In genomic region chr19:47514869-47515588, GRCh38 we compare ENCODE assay signal across 1 cellular context.
TF ChIP-seq lines count a peak whose summit lies in the region.

TSS of gene NAPA (minus strand) at chr19:47515063. CDS start at chr19:47514940, 123 bp downstream.

TF ChIP-seq in WTC11, 78 proteins besides CTCF, POLR2A, EP300 and RAD21 (continued from another document):
- TF ChIP-seq E2F5 (CRISPR knock-in tag; IDR thresholded peaks at IDR 0.05) (peak; percentile 59), FOXK1 (CRISPR knock-in tag; IDR thresholded peaks at IDR 0.05) (peak; percentile 96), MYBL2 (CRISPR knock-in tag; IDR thresholded peaks at IDR 0.05) (0 out of 2 replicates have a peak, but pooled peaks have one; percentile 59), SMAD3 (CRISPR knock-in tag; IDR thresholded peaks at IDR 0.05; ENCODE audit: borderline replicate concordance) (no peak), NFATC4 (CRISPR knock-in tag; IDR thresholded peaks at IDR 0.05) (no peak), FOXP1 (CRISPR knock-in tag; IDR thresholded peaks at IDR 0.05; ENCODE audit: borderline replicate concordance) (peak; percentile 61; the same call in 1 of the 2 replicates), SMAD4 (CRISPR knock-in tag; IDR thresholded peaks at IDR 0.05) (no peak), ARID4B (CRISPR knock-in tag; IDR thresholded peaks at IDR 0.05; ENCODE audit: borderline replicate concordance) (peak; percentile 94; the same call in 1 of the 2 replicates), CREB1 (CRISPR knock-in tag; IDR thresholded peaks at IDR 0.05) (no peak), ATF1 (CRISPR knock-in tag; IDR thresholded peaks at IDR 0.05) (no peak), GABPB1 (CRISPR knock-in tag; IDR thresholded peaks at IDR 0.05) (0 out of 2 replicates have a peak, but pooled peaks have one; percentile 13), TEAD4 (CRISPR knock-in tag; IDR thresholded peaks at IDR 0.05) (no peak), JAZF1 (CRISPR knock-in tag; IDR thresholded peaks at IDR 0.05) (no peak), NFYB (CRISPR knock-in tag; conservative IDR thresholded peaks at IDR 0.05; ENCODE audit: low read depth) (peak; percentile 74), GRHL2 (CRISPR knock-in tag; IDR thresholded peaks at IDR 0.05; ENCODE audit: insufficient replicate concordance, severe bottlenecking) (no peak)
- TF ChIP-seq, protein P1, sequence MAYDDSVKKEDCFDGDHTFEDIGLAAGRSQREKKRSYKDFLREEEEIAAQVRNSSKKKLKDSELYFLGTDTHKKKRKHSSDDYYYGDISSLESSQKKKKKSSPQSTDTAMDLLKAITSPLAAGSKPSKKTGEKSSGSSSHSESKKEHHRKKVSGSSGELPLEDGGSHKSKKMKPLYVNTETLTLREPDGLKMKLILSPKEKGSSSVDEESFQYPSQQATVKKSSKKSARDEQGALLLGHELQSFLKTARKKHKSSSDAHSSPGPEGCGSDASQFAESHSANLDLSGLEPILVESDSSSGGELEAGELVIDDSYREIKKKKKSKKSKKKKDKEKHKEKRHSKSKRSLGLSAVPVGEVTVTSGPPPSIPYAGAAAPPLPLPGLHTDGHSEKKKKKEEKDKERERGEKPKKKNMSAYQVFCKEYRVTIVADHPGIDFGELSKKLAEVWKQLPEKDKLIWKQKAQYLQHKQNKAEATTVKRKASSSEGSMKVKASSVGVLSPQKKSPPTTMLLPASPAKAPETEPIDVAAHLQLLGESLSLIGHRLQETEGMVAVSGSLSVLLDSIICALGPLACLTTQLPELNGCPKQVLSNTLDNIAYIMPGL (CRISPR knock-in tag; IDR thresholded peaks at IDR 0.05) = peak; percentile 42; the same call in 1 of the 2 replicates
